Comparison of ENCODE assay signal across 20 cellular contexts in the genomic region with DNA sequence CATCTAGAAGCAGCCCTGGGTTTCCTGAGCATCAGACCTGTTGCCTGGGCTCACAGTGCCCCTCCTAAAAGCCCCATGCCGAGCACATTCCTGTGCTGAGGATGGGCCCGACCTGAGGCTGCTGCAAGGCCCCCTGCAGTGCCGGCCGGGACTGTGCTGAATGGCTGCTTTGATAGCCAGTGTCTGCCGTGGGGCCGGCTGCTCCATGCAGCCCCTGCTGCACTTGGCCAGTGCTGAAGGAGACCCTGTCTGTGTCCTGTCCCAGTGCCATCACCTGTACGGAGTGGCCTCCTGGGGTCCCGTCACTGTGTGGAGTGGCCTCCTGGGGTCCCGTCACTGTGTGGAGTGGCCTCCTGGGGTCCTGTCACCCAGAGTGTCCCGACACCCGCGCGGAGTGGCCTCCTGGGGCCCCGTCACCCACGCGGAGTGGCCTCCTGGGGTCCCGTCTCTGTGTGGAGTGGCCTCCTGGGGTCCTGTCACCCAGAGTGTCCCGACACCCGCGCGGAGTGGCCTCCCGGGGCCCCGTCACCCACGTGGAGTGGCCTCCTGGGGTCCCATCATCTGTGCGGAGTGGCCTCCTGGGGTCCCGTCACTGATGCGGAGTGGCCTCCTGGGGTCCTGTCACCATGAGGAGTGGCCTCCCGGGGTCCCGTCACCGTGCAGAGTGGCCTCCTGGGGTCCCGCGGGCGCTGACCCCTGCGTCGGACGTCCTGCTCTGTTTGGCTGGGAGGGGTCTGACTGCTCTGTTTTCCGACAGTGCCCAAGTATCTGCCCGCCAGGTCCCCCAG. TPM values are rescaled to one million over a fixed set of nuclear protein-coding genes. Genes with fewer than 3 reads are reported as not detected.
A peak's percentile ranks its signal among the peaks of the same experiment; 100 is the strongest.
DNase-seq lines count a peak whose midpoint lies in the region; ATAC-seq, FAIRE-seq and TF ChIP-seq lines count a peak whose summit lies in the region.
"Had no signal": no experiment of that assay in that cellular context is flagged by ENCODE, and none has a peak within 500 bp of the region (broad histone marks: within the 10 kb centered on the region; RNA-seq: fewer than 3 reads in every experiment).

No MANE protein-coding gene starts in this region.

- H3K79me2 ChIP-seq in KMS-11 (ENCODE audit: insufficient read depth, low read depth) = no peaks in the 10 kb centered on the region
- H3K79me2 ChIP-seq in astrocyte (ENCODE audit: insufficient read depth, low read length) = no peaks in the 10 kb centered on the region

- H3K4me2 ChIP-seq in KMS-11 (peak overlapping the region; percentile 98), astrocyte (ENCODE audit: low read length) (peak overlapping the region; percentile 83)

- no peak overlapping the region for H3K27ac Mint-ChIP-seq in astrocyte (ENCODE audit: unreplicated experiment)
- H3K27ac Mint-ChIP-seq: activated naive CD8-positive, alpha-beta T cell treated with anti-CD3 and anti-CD28 coated beads, Interleukin-2, amount 50 U/mL, for 24 hours; CD4-positive, CD25-positive, alpha-beta regulatory T cell had no signal

- no peak overlapping the region; the same call in 1 of the 2 replicates for H3K9ac ChIP-seq in KMS-11
- H3K9ac ChIP-seq in astrocyte (ENCODE audit: low read length) = no peak overlapping the region
- H3K9ac ChIP-seq in rectal smooth muscle tissue (ENCODE audit: low read length) = no peak overlapping the region

- TF ChIP-seq CTCF in KMS-11 (conservative IDR thresholded peaks at IDR 0.05; ENCODE audit: low read depth, low read length) = no peak
- no peak for TF ChIP-seq CTCF in astrocyte (IDR thresholded peaks at IDR 0.05; ENCODE audit: insufficient read depth, low read depth, low read length)

- H3K4me1 ChIP-seq in KMS-11 (ENCODE audit: low read depth, poor library complexity, severe bottlenecking) (peaks cover 28% of the 10 kb centered on the region), astrocyte (ENCODE audit: insufficient read depth, low read length) (peaks cover 17% of the 10 kb centered on the region), rectal smooth muscle tissue (ENCODE audit: control insufficient read depth, insufficient read depth, low read length) (peaks cover 4% of the 10 kb centered on the region)

- no peaks in the 10 kb centered on the region for H3K9me3 Mint-ChIP-seq in astrocyte (ENCODE audit: unreplicated experiment)
- H3K9me3 Mint-ChIP-seq: activated naive CD8-positive, alpha-beta T cell treated with anti-CD3 and anti-CD28 coated beads, Interleukin-2, amount 50 U/mL, for 24 hours; CD4-positive, CD25-positive, alpha-beta regulatory T cell; naive thymus-derived CD8-positive, alpha-beta T cell; stimulated activated memory B cell treated with anti-CD40 and anti-IgM and Interleukin-4, amounts not matched to agents 10 μg/mL and 1 μg/mL and 100 μg/mL, for 72 hours had no signal

- H3K4me3 ChIP-seq in KMS-11 (IDR thresholded peaks at IDR 0.05; ENCODE audit: insufficient read depth, low read depth, low read length) (no peak overlapping the region), astrocyte (ENCODE audit: insufficient read depth, low read depth, low read length) (no peak overlapping the region), rectal smooth muscle tissue (ENCODE audit: low read length) (peak overlapping the region; percentile 57)
- H3K4me3 ChIP-seq: psoas muscle, tibial artery had no signal

- ATAC-seq in HG02678 (IDR thresholded peaks at IDR 0.05; ENCODE audit: unreplicated experiment) (no peak), HG03520 (IDR thresholded peaks at IDR 0.05; ENCODE audit: unreplicated experiment) (no peak)
- ATAC-seq: activated naive CD8-positive, alpha-beta T cell treated with anti-CD3 and anti-CD28 coated beads, Interleukin-2, amount 50 U/mL, for 24 hours; psoas muscle had no signal

- no peak for TF ChIP-seq POLR2A in GM12891 (IDR thresholded peaks at IDR 0.05; ENCODE audit: low read depth, low read length)

- H3K27me3 Mint-ChIP-seq in astrocyte (ENCODE audit: low read depth, unreplicated experiment) = peaks cover 2% of the 10 kb centered on the region
- H3K27me3 Mint-ChIP-seq: activated naive CD8-positive, alpha-beta T cell treated with anti-CD3 and anti-CD28 coated beads, Interleukin-2, amount 50 U/mL, for 24 hours had no signal

- no peak overlapping the region for H3K4me3 Mint-ChIP-seq in astrocyte (ENCODE audit: unreplicated experiment)
- H3K4me3 Mint-ChIP-seq: activated naive CD8-positive, alpha-beta T cell treated with anti-CD3 and anti-CD28 coated beads, Interleukin-2, amount 50 U/mL, for 24 hours had no signal

- DNase-seq in DMS 273 (lab: John Stamatoyannopoulos, UW; ENCODE audit: unreplicated experiment) (peak; percentile 37), DMS 273 treated with DMSO at 0.1 percent for 48 hours (lab: John Stamatoyannopoulos, UW) (no peak), astrocyte (ENCODE audit: low read depth) (no peak), GM12891 (ENCODE audit: insufficient read length, low spot score) (no peak)
- DNase-seq: activated naive CD8-positive, alpha-beta T cell treated with anti-CD3 and anti-CD28 coated beads, Interleukin-2, amount 50 U/mL, for 24 hours; DMS79 treated with DMSO at 0.1 percent for 48 hours; head of caudate nucleus; mammary epithelial cell; psoas muscle; tibial artery had no signal

- no peaks in the 10 kb centered on the region for H3K9me3 ChIP-seq in astrocyte (ENCODE audit: insufficient read depth, low read depth, low read length)
- H3K9me3 ChIP-seq: HAP-1, psoas muscle, tibial artery had no signal

- H3K36me3 Mint-ChIP-seq in astrocyte (ENCODE audit: low read depth, unreplicated experiment) = no peaks in the 10 kb centered on the region
- H3K36me3 Mint-ChIP-seq: CD4-positive, CD25-positive, alpha-beta regulatory T cell; naive thymus-derived CD8-positive, alpha-beta T cell; stimulated activated memory B cell treated with anti-CD40 and anti-IgM and Interleukin-4, amounts not matched to agents 10 μg/mL and 1 μg/mL and 100 μg/mL, for 72 hours had no signal

- H3K27ac ChIP-seq in KMS-11 = no peak overlapping the region
- no peak overlapping the region for H3K27ac ChIP-seq in astrocyte (ENCODE audit: low read depth, low read length)
- H3K27ac ChIP-seq in rectal smooth muscle tissue (ENCODE audit: low read depth, low read length) = no peak overlapping the region
- H3K27ac ChIP-seq: psoas muscle, tibial artery had no signal

- H3K27me3 ChIP-seq in KMS-11 (ENCODE audit: insufficient read depth, low read depth) = peaks cover 25% of the 10 kb centered on the region
- no peaks in the 10 kb centered on the region for H3K27me3 ChIP-seq in astrocyte (ENCODE audit: insufficient read depth, low read length)
- H3K27me3 ChIP-seq in rectal smooth muscle tissue (ENCODE audit: control insufficient read depth, insufficient read depth, low read length) = peaks cover 5% of the 10 kb centered on the region

- no peak for FAIRE-seq in astrocyte (lab: Jason Lieb, UNC)
- FAIRE-seq in GM12891 (lab: Jason Lieb, UNC) = no peak
- FAIRE-seq: bronchial epithelial cell, islet of Langerhans had no signal

- H3K36me3 ChIP-seq in KMS-11 (ENCODE audit: insufficient read depth) (no peaks in the 10 kb centered on the region), astrocyte (ENCODE audit: insufficient read depth, low read length) (no peaks in the 10 kb centered on the region), rectal smooth muscle tissue (ENCODE audit: control insufficient read depth, insufficient read depth, low read length) (no peaks in the 10 kb centered on the region)
- H3K36me3 ChIP-seq: HAP-1, tibial artery had no signal

- peaks cover 7% of the 10 kb centered on the region for H3K4me1 Mint-ChIP-seq in astrocyte (ENCODE audit: low read depth, unreplicated experiment)

- H4K20me1 ChIP-seq in KMS-11 (ENCODE audit: insufficient read depth) (no peaks in the 10 kb centered on the region), astrocyte (ENCODE audit: insufficient read depth, low read length) (no peaks in the 10 kb centered on the region)

- no peak overlapping the region for H2AFZ ChIP-seq in KMS-11 (ENCODE audit: low read depth)
- no peak overlapping the region for H2AFZ ChIP-seq in astrocyte (ENCODE audit: low read depth, low read length)

TF ChIP-seq in GM12891, 5 proteins besides CTCF, POLR2A, EP300 and RAD21:
- no peak for TF ChIP-seq POLR2AphosphoS5 (IDR thresholded peaks at IDR 0.05; ENCODE audit: low read depth, low read length)

RNA-seq across cellular contexts. Expression of a gene that starts 7.0 kb away (rescaled TPM):
- 43.0 and 54.3 TPM in 2 replicates for total RNA-seq in astrocyte
- polyA plus RNA-seq in GM12891 (2012; ENCODE audit: low read depth, missing spikeins) = 1.6 TPM
- total RNA-seq: bronchial epithelial cell; CD4-positive, CD25-positive, alpha-beta regulatory T cell had no signal
- polyA plus RNA-seq: CD4-positive, CD25-positive, alpha-beta regulatory T cell had no signal

RNA-seq across cellular contexts. Expression of a gene that starts 19.2 kb away (rescaled TPM):
- total RNA-seq in astrocyte = 93.4 and 96.5 TPM in 2 replicates
- polyA plus RNA-seq in GM12891 (2012; ENCODE audit: low read depth, missing spikeins) = 25.8 TPM

RNA-seq across cellular contexts. Expression of a gene that starts 27.6 kb away (rescaled TPM):
- 18.7 and 19.3 TPM in 2 replicates for total RNA-seq in astrocyte
- 8.8 TPM for polyA plus RNA-seq in GM12891 (2012; ENCODE audit: low read depth, missing spikeins)

RNA-seq across cellular contexts. Expression of a gene that starts 37.7 kb away (rescaled TPM):
- 11.0 and 13.5 TPM in 2 replicates for total RNA-seq in astrocyte
- polyA plus RNA-seq in GM12891 (2012; ENCODE audit: low read depth, missing spikeins) = 9.5 TPM
